8 cellular contexts compared by ENCODE assay signal in the genomic region with DNA sequence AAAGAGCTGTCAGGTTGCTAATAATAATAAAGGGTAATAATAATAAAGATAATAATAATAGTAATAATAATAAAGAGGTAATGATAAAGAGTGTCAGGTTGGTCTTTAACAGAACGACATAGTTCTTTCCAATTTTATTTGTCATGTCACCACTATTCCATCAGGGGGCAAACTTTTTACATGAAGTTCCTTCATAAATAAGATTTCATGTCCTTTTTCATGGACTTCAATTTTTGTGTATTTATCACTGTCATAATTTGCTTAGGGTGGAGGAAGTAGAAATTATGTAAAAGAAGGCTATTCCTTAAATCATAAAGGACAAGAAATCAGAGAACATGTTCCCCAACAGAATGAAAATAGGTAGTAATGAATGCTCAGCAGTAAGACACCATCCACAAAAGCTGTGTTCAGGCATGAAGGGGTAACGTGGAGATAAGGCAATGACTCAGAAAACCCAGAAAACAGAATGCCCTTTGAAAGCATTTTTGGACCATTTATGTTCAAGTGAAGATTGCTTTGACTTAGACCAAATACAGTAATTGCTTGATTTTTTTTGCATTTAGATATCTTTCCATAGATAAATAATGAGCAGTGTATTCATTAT.
DNase-seq lines count a peak whose midpoint lies in the region; ATAC-seq, FAIRE-seq and TF ChIP-seq lines count a peak whose summit lies in the region.

No MANE protein-coding gene starts in this region.

- no peaks in the 10 kb centered on the region for H3K9me3 ChIP-seq in DOHH2 (ENCODE audit: control insufficient read depth, insufficient read depth, low read length)
- no peaks in the 10 kb centered on the region for H3K9me3 ChIP-seq in T-helper 17 cell (ENCODE audit: control insufficient read depth, low read length, poor library complexity, severe bottlenecking)
- no peaks in the 10 kb centered on the region for H3K9me3 ChIP-seq in small intestine (ENCODE audit: control insufficient read depth, low read depth)

- H3K4me1 ChIP-seq in DOHH2 (ENCODE audit: control insufficient read depth, low read length), result no peaks in the 10 kb centered on the region
- H3K4me1 ChIP-seq in small intestine (ENCODE audit: control insufficient read depth in 2 of 2, insufficient read depth in 1 of 2, low read depth in 1 of 2, low read length in 1 of 2), result peaks cover 4% of the 10 kb centered on the region in 2 donors

- H3K79me2 ChIP-seq in DOHH2 (ENCODE audit: control insufficient read depth, low read length), result no peaks in the 10 kb centered on the region

- ATAC-seq in HG03432 (IDR thresholded peaks at IDR 0.05; ENCODE audit: unreplicated experiment) (peak; percentile 65), T-helper 17 cell (peak; percentile 40), HG03045 (IDR thresholded peaks at IDR 0.05; ENCODE audit: unreplicated experiment) (no peak)

- peak; percentile 76 for FAIRE-seq in small intestine (lab: Jason Lieb, UNC)

- no peaks in the 10 kb centered on the region for H3F3A ChIP-seq in DOHH2 (ENCODE audit: control insufficient read depth, insufficient read depth)

- no peak for DNase-seq in T-helper 17 cell
- DNase-seq in glomerular visceral epithelial cell (ENCODE audit: extremely low spot score), result peak; percentile 49
- peak; percentile 55 for DNase-seq in small intestine
- DNase-seq in NCI-H1048 (lab: John Stamatoyannopoulos, UW), result no peak
- no peak for DNase-seq in NCI-H2107 treated with DMSO at 0.1 percent for 48 hours (lab: John Stamatoyannopoulos, UW; ENCODE audit: unreplicated experiment)

- H3K4me3 Mint-ChIP-seq in T-helper 17 cell, result no peak overlapping the region

- TF ChIP-seq CTCF in DOHH2 (IDR thresholded peaks at IDR 0.05; ENCODE audit: low read depth, low read length, poor library complexity, severe bottlenecking), result peak; percentile 42

- no peak overlapping the region for H3K4me3 ChIP-seq in DOHH2 (ENCODE audit: low read length)
- H3K4me3 ChIP-seq in small intestine (ENCODE audit: low read depth in 1 of 2, low read length in 2 of 2), result no peak overlapping the region

- H3K27ac Mint-ChIP-seq in T-helper 17 cell, result no peak overlapping the region

- H3K27me3 Mint-ChIP-seq in T-helper 17 cell, result peaks cover 26% of the 10 kb centered on the region

- H4K20me1 ChIP-seq in DOHH2 (ENCODE audit: control insufficient read depth, insufficient read depth, low read depth, low read length), result no peaks in the 10 kb centered on the region

- H3K27me3 ChIP-seq in DOHH2 (ENCODE audit: control insufficient read depth, low read length) (no peaks in the 10 kb centered on the region), small intestine (ENCODE audit: control insufficient read depth in 2 of 2, insufficient read depth in 2 of 2, low read length in 2 of 2) (no peaks in the 10 kb centered on the region)

- peaks cover 5% of the 10 kb centered on the region for H3K4me1 Mint-ChIP-seq in T-helper 17 cell

- 11 to 25% (median 14%) methylated on average over 2 of the region's 2 CpGs for WGBS in small intestine, 3 donors

- H3K4me2 ChIP-seq in DOHH2 (ENCODE audit: low read length), result no peak overlapping the region

- H3K36me3 ChIP-seq in DOHH2 (ENCODE audit: control insufficient read depth, low read length) (no peaks in the 10 kb centered on the region), small intestine (ENCODE audit: control insufficient read depth in 2 of 2, insufficient read depth in 2 of 2, low read length in 2 of 2) (no peaks in the 10 kb centered on the region)

- H3K27ac ChIP-seq in DOHH2 (ENCODE audit: low read depth, low read length), result no peak overlapping the region
- no peak overlapping the region for H3K27ac ChIP-seq in small intestine (ENCODE audit: low read depth in 1 of 2, low read length in 1 of 2)

- H3K9me2 ChIP-seq in DOHH2 (replicated peaks; ENCODE audit: control insufficient read depth, low read length), result no peaks in the 10 kb centered on the region

- peaks cover 7% of the 10 kb centered on the region for H3K36me3 Mint-ChIP-seq in T-helper 17 cell (ENCODE audit: low read depth)

Comparison
In these comparisons a context has a peak if more than half of its experiments do, and no peak if none do; other contexts are left out.
1. DNase-seq: peak in glomerular visceral epithelial cell (single experiment) and small intestine (single experiment); none in T-helper 17 cell (0 of 3), NCI-H1048 (single experiment) and NCI-H2107 treated with DMSO at 0.1 percent for 48 hours (single experiment).